Comparison of ENCODE assay signal across 23 cellular contexts in genomic region chr6:34018961-34019606, GRCh38.
DNase-seq lines count a peak whose midpoint lies in the region; ATAC-seq, FAIRE-seq and TF ChIP-seq lines count a peak whose summit lies in the region.
"Had no signal": no experiment of that assay in that cellular context is flagged by ENCODE, and none has a peak within 500 bp of the region (broad histone marks: within the 10 kb centered on the region; RNA-seq: fewer than 3 reads in every experiment).

No MANE protein-coding gene starts in this region.

- CTCF ChIA-PET in activated CD8-positive, alpha-beta memory T cell treated with anti-CD3 and anti-CD28 coated beads, Interleukin-2, amount 10 ng/mL, durations not matched to agents 7 days and 5 days (lab: Charles Lee): interaction anchor here (0.6 to 1.4 kb wide), 2 partner anchors 8 to 275 kb away, joined by 3 read pairs; no protein-coding TSS in a partner anchor

- no peak for TF ChIP-seq CTCF in kidney (IDR thresholded peaks at IDR 0.05; ENCODE audit: borderline replicate concordance, extremely low read depth, insufficient read depth)
- no peak for TF ChIP-seq CTCF in spleen (IDR thresholded peaks at IDR 0.05 in 8 of 11, conservative IDR thresholded peaks at IDR 0.05 in 3 of 11)
- no peak for TF ChIP-seq CTCF in tibial nerve (IDR thresholded peaks at IDR 0.05)

- no peak for TF ChIP-seq EP300 in tibial nerve (IDR thresholded peaks at IDR 0.05)

- H3K4me1 ChIP-seq in kidney (ENCODE audit: control insufficient read depth in 1 of 2, insufficient read depth in 1 of 2, low read depth in 1 of 2, low read length in 2 of 2) (no peaks in the 10 kb centered on the region), spleen (no peaks in the 10 kb centered on the region), tibial nerve (no peaks in the 10 kb centered on the region)
- H3K4me1 ChIP-seq: BE2C had no signal

- H3K4me3 Mint-ChIP-seq in activated CD8-positive, alpha-beta memory T cell treated with anti-CD3 and anti-CD28 coated beads, Interleukin-2, amount 10 ng/mL, durations not matched to agents 7 days and 5 days: no peak overlapping the region
- H3K4me3 Mint-ChIP-seq: CD4-positive, CD25-positive, alpha-beta regulatory T cell; CD8-positive, alpha-beta memory T cell; GM23338; IgD-negative memory B cell had no signal

- H3K9ac ChIP-seq in kidney (ENCODE audit: low read length in 2 of 2): no peak overlapping the region

- 79 to 88% (median 86%) methylated on average over 4 to 7 of the region's 7 CpGs for WGBS in spleen, 5 donors
- WGBS in tibial nerve, 2 donors: 64 to 66% methylated on average over 6 to 7 of the region's 7 CpGs

- intact Hi-C loops in kidney (cut with DNase I) (no loop called here), spleen (cut with DNase I; ENCODE audit: low total_unique reads) (no loop called here)

- H3K9me3 ChIP-seq in kidney (ENCODE audit: control insufficient read depth in 1 of 2, low read length in 2 of 2): peaks cover 0 to 2% of the 10 kb centered on the region in 2 donors
- peaks cover 0 to 16% (median 0%) of the 10 kb centered on the region in 8 donors for H3K9me3 ChIP-seq in spleen
- H3K9me3 ChIP-seq in tibial nerve: peaks cover 0 to 8% (median 0%) of the 10 kb centered on the region in 4 donors

- no peaks in the 10 kb centered on the region for H3K4me1 Mint-ChIP-seq in activated CD8-positive, alpha-beta memory T cell treated with anti-CD3 and anti-CD28 coated beads, Interleukin-2, amount 10 ng/mL, durations not matched to agents 7 days and 5 days
- H3K4me1 Mint-ChIP-seq: CD4-positive, CD25-positive, alpha-beta regulatory T cell; CD8-positive, alpha-beta memory T cell; IgD-negative memory B cell had no signal

- H3K27me3 Mint-ChIP-seq in activated CD8-positive, alpha-beta memory T cell treated with anti-CD3 and anti-CD28 coated beads, Interleukin-2, amount 10 ng/mL, durations not matched to agents 7 days and 5 days: peaks cover 6% of the 10 kb centered on the region

- H3K9me3 Mint-ChIP-seq in activated CD8-positive, alpha-beta memory T cell treated with anti-CD3 and anti-CD28 coated beads, Interleukin-2, amount 10 ng/mL, durations not matched to agents 7 days and 5 days (ENCODE audit: low read depth): no peaks in the 10 kb centered on the region
- H3K9me3 Mint-ChIP-seq: IgD-negative memory B cell had no signal

- no peaks in the 10 kb centered on the region for H3K36me3 ChIP-seq in kidney (ENCODE audit: control insufficient read depth in 1 of 2, insufficient read depth in 2 of 2, low read length in 2 of 2)
- H3K36me3 ChIP-seq in spleen: no peaks in the 10 kb centered on the region
- H3K36me3 ChIP-seq in tibial nerve: no peaks in the 10 kb centered on the region
- H3K36me3 ChIP-seq: BE2C had no signal

- H3K27me3 ChIP-seq in spleen (replicated peaks in 1 of 7) (peaks cover 0 to 32% (median 0%) of the 10 kb centered on the region in 7 donors), tibial nerve (no peaks in the 10 kb centered on the region)
- H3K27me3 ChIP-seq: BE2C had no signal

- FAIRE-seq in kidney (lab: Jason Lieb, UNC): no peak
- FAIRE-seq: A204.1, GM12892, H54, HTR-8/SVneo had no signal

- peak; percentile 23 for ATAC-seq in activated CD8-positive, alpha-beta memory T cell treated with anti-CD3 and anti-CD28 coated beads, Interleukin-2, amount 10 ng/mL, durations not matched to agents 7 days and 5 days
- no peak for ATAC-seq in HG03469 (IDR thresholded peaks at IDR 0.05; ENCODE audit: unreplicated experiment)
- ATAC-seq: GM23338 had no signal

- TF ChIP-seq POLR2A in spleen (IDR thresholded peaks at IDR 0.05): no peak
- no peak for TF ChIP-seq POLR2A in tibial nerve (IDR thresholded peaks at IDR 0.05)

- H3K36me3 Mint-ChIP-seq in activated CD8-positive, alpha-beta memory T cell treated with anti-CD3 and anti-CD28 coated beads, Interleukin-2, amount 10 ng/mL, durations not matched to agents 7 days and 5 days: no peaks in the 10 kb centered on the region
- H3K36me3 Mint-ChIP-seq: CD4-positive, CD25-positive, alpha-beta regulatory T cell; CD8-positive, alpha-beta memory T cell; IgD-negative memory B cell had no signal

- no peak for DNase-seq in activated CD8-positive, alpha-beta memory T cell treated with anti-CD3 and anti-CD28 coated beads, Interleukin-2, amount 10 ng/mL, durations not matched to agents 7 days and 5 days
- DNase-seq in activated CD8-positive, alpha-beta memory T cell treated with anti-CD3 and anti-CD28 coated beads, Interleukin-2, amount 50 U/mL, for 4 hours: no peak
- DNase-seq in NCI-H69 (lab: John Stamatoyannopoulos, UW): peak; percentile 92
- peak; percentile 65 for DNase-seq in kidney
- DNase-seq in spleen: peak; percentile 17
- no peak for DNase-seq in tibial nerve (ENCODE audit: low spot score in 2 of 2)
- no peak for DNase-seq in NCI-H128 (lab: John Stamatoyannopoulos, UW; ENCODE audit: unreplicated experiment)
- DNase-seq: ACHN; BE2C; C1 segment of cervical spinal cord; CD4-positive, CD25-positive, alpha-beta regulatory T cell; DMS153; DMS79; GDM1; HCEC 1CT had no signal

- no peak overlapping the region for H3K27ac Mint-ChIP-seq in activated CD8-positive, alpha-beta memory T cell treated with anti-CD3 and anti-CD28 coated beads, Interleukin-2, amount 10 ng/mL, durations not matched to agents 7 days and 5 days
- H3K27ac Mint-ChIP-seq: CD4-positive, CD25-positive, alpha-beta regulatory T cell; CD8-positive, alpha-beta memory T cell; GM23338 had no signal

- H3K4me3 ChIP-seq in kidney (ENCODE audit: low read length in 2 of 2): no peak overlapping the region
- no peak overlapping the region for H3K4me3 ChIP-seq in spleen
- H3K4me3 ChIP-seq in tibial nerve: no peak overlapping the region
- H3K4me3 ChIP-seq: GM23338 had no signal

- H3K27ac ChIP-seq in kidney (ENCODE audit: low read depth in 2 of 2, low read length in 2 of 2): no peak overlapping the region
- no peak overlapping the region for H3K27ac ChIP-seq in spleen
- no peak overlapping the region for H3K27ac ChIP-seq in tibial nerve

Comparison
In these comparisons a context has a peak if more than half of its experiments do, and no peak if none do; other contexts are left out.
1. DNase-seq: peak in NCI-H69 (single experiment), kidney (single experiment) and spleen (single experiment); none in activated CD8-positive, alpha-beta memory T cell treated with anti-CD3 and anti-CD28 coated beads, Interleukin-2, amount 10 ng/mL, durations not matched to agents 7 days and 5 days (single experiment), activated CD8-positive, alpha-beta memory T cell treated with anti-CD3 and anti-CD28 coated beads, Interleukin-2, amount 50 U/mL, for 4 hours (single experiment), tibial nerve (0 of 2) and NCI-H128 (single experiment).